1 cellular context compared by ENCODE assay signal in genomic region chr16:68022278-68022727, GRCh38.
TF ChIP-seq lines count a peak whose summit lies in the region.

No MANE protein-coding gene starts in this region.

TF ChIP-seq in H1, 55 proteins besides CTCF, POLR2A, EP300 and RAD21:
- TF ChIP-seq POU5F1 (IDR thresholded peaks at IDR 0.05; ENCODE audit: low read depth, low read length): no peak
- TF ChIP-seq YY1 (IDR thresholded peaks at IDR 0.05; ENCODE audit: low read depth, low read length): peak; percentile 41; the same call in 1 of the 2 replicates
TF ChIP-seq in H1: peak in this region for 1.
